Comparison of ENCODE assay signal across 33 cellular contexts in the genomic region with DNA sequence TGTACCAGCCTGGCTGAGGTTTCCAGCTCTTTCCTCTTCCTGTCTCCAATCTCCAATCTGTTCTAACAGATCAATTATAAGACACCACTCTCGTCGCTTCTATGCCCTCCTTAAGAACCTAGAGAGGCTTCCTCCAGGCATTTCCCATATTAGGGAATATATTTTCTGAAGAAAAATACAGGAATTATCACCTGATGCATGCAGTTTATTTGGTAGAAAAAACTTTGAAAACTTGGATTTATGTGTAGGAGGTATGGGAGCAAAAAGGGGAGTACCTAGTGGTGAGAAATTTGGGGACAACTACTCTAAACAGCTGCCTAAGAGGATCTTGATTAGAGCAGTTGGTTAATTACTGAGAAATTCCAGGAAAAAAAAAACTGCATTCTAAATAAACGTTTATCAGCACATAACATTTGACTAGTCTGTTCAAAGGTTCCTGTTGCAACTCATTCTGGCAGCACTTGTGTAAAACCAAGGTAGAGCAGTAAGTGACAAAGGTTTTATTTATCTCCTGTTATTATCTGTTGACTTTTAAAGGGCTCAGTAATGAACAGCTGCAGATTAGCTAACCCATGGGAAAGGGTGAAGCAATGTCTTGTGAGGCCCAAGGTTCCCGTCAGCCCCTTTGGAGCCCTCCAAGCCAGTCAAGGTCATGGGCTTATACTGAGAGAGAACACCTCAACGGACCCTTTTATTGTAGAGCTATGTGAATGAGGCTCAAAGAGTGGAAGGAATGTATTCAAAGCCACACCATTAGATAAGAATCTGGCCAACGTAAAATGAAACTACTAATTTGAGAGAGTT. TPM values are rescaled to one million over a fixed set of nuclear protein-coding genes. Genes with fewer than 3 reads are reported as not detected.
DNase-seq lines count a peak whose midpoint lies in the region; ATAC-seq and TF ChIP-seq lines count a peak whose summit lies in the region.
"Had no signal": no experiment of that assay in that cellular context is flagged by ENCODE, and none has a peak within 500 bp of the region (broad histone marks: within the 10 kb centered on the region; RNA-seq: fewer than 3 reads in every experiment).

No MANE protein-coding gene starts in this region.

- 72 to 76% methylated on average over 6 of the region's 6 CpGs for WGBS in aorta, 2 donors

- POLR2A ChIA-PET in Caco-2 (lab: Charles Lee) = interaction anchor here (0.6 kb wide), 1 partner anchor 840 kb away, joined by 3 read pairs; no protein-coding TSS in a partner anchor

- no peaks in the 10 kb centered on the region for H3K36me3 ChIP-seq in Caco-2 (ENCODE audit: control insufficient read depth, insufficient read depth, low read length)
- H3K36me3 ChIP-seq in aorta (ENCODE audit: control insufficient read depth in 1 of 2, insufficient read depth in 2 of 2, low read length in 1 of 2) = no peaks in the 10 kb centered on the region
- H3K36me3 ChIP-seq: stomach, tibial nerve had no signal

- no peak overlapping the region for H3K27ac ChIP-seq in aorta (ENCODE audit: low read depth in 1 of 2, low read length in 2 of 2)
- H3K27ac ChIP-seq: dorsolateral prefrontal cortex, stomach, tibial nerve had no signal

- H3K9me3 Mint-ChIP-seq in Caco-2 (ENCODE audit: unreplicated experiment) = no peaks in the 10 kb centered on the region
- H3K9me3 Mint-ChIP-seq in activated T-helper 2 cell treated with anti-CD3 and anti-CD28 coated beads, Interferon-gamma antibody, Interleukin-2, Interleukin-4, amounts not matched to agents 10 μg/mL and 5 μg/mL and 100 μg/mL, durations not matched to agents 14 hours and 24 hours and 36 hours = no peaks in the 10 kb centered on the region
- no peaks in the 10 kb centered on the region for H3K9me3 Mint-ChIP-seq in activated naive CD4-positive, alpha-beta T cell treated with anti-CD3 and anti-CD28 coated beads, Interleukin-2, amount 50 U/mL, for 72 hours
- H3K9me3 Mint-ChIP-seq: CD4-positive, alpha-beta T cell; T-cell had no signal

- H3K4me3 Mint-ChIP-seq in Caco-2 (ENCODE audit: unreplicated experiment) = peak overlapping the region; percentile 7
- no peak overlapping the region for H3K4me3 Mint-ChIP-seq in activated T-helper 2 cell treated with anti-CD3 and anti-CD28 coated beads, Interferon-gamma antibody, Interleukin-2, Interleukin-4, amounts not matched to agents 10 μg/mL and 5 μg/mL and 100 μg/mL, durations not matched to agents 14 hours and 24 hours and 36 hours (ENCODE audit: low read depth)
- H3K4me3 Mint-ChIP-seq: activated naive CD8-positive, alpha-beta T cell treated with anti-CD3 and anti-CD28 coated beads, Interleukin-2, amount 10 ng/mL, durations not matched to agents 7 days and 5 days; CD4-positive, alpha-beta T cell; mesothelial cell of epicardium; natural killer cell; T-cell had no signal

- peaks cover 28% of the 10 kb centered on the region for H3K4me1 ChIP-seq in Caco-2
- H3K4me1 ChIP-seq in aorta (ENCODE audit: control insufficient read depth in 1 of 2, insufficient read depth in 2 of 2, low read length in 2 of 2) = no peaks in the 10 kb centered on the region

- peak; percentile 94 for ATAC-seq in left colon
- no peak for ATAC-seq in activated naive CD4-positive, alpha-beta T cell treated with anti-CD3 and anti-CD28 coated beads, Interleukin-2, amount 50 U/mL, for 72 hours
- ATAC-seq in aorta (ENCODE audit: low FRiP score) = no peak
- ATAC-seq: natural killer cell, Panc1, T-cell had no signal

- peak overlapping the region; percentile 11 for H3K27ac Mint-ChIP-seq in Caco-2 (ENCODE audit: unreplicated experiment)
- peak overlapping the region; percentile 34 for H3K27ac Mint-ChIP-seq in activated T-helper 2 cell treated with anti-CD3 and anti-CD28 coated beads, Interferon-gamma antibody, Interleukin-2, Interleukin-4, amounts not matched to agents 10 μg/mL and 5 μg/mL and 100 μg/mL, durations not matched to agents 14 hours and 24 hours and 36 hours
- no peak overlapping the region for H3K27ac Mint-ChIP-seq in activated naive CD4-positive, alpha-beta T cell treated with anti-CD3 and anti-CD28 coated beads, Interleukin-2, amount 50 U/mL, for 72 hours
- H3K27ac Mint-ChIP-seq: activated naive CD8-positive, alpha-beta T cell treated with anti-CD3 and anti-CD28 coated beads, Interleukin-2, amount 10 ng/mL, durations not matched to agents 7 days and 5 days; CD4-positive, alpha-beta T cell; mesothelial cell of epicardium; natural killer cell; T-cell had no signal

- H3K27me3 ChIP-seq in Caco-2 (replicated peaks; ENCODE audit: control insufficient read depth, insufficient read depth, low read length) (no peaks in the 10 kb centered on the region), aorta (ENCODE audit: control insufficient read depth in 1 of 2, insufficient read depth in 2 of 2, low read length in 1 of 2) (no peaks in the 10 kb centered on the region)
- H3K27me3 ChIP-seq: dorsolateral prefrontal cortex, stomach, tibial nerve had no signal

- intact Hi-C loops in Caco-2 (cut with micrococcal nuclease; ENCODE audit: unreplicated experiment) (no loop called here), left colon (cut with DNase I, micrococcal nuclease) (no loop called here), aorta (cut with DNase I) (no loop called here)
- intact Hi-C loops in activated T-helper 2 cell treated with anti-CD3 and anti-CD28 coated beads, Interferon-gamma antibody, Interleukin-2, Interleukin-4, amounts not matched to agents 10 μg/mL and 5 μg/mL and 100 μg/mL, durations not matched to agents 14 hours and 24 hours and 36 hours (cut with micrococcal nuclease) = loop anchor here (10.0 kb wide), 1 partner anchor 1082 kb away; no protein-coding TSS in a partner anchor

- H3K9me3 ChIP-seq in Caco-2 = no peaks in the 10 kb centered on the region
- H3K9me3 ChIP-seq in aorta (ENCODE audit: control insufficient read depth, low read length) = peaks cover 2% of the 10 kb centered on the region
- H3K9me3 ChIP-seq: stomach, tibial nerve had no signal

- no peaks in the 10 kb centered on the region for H3K36me3 Mint-ChIP-seq in Caco-2 (ENCODE audit: insufficient read depth, unreplicated experiment)
- no peaks in the 10 kb centered on the region for H3K36me3 Mint-ChIP-seq in activated T-helper 2 cell treated with anti-CD3 and anti-CD28 coated beads, Interferon-gamma antibody, Interleukin-2, Interleukin-4, amounts not matched to agents 10 μg/mL and 5 μg/mL and 100 μg/mL, durations not matched to agents 14 hours and 24 hours and 36 hours (ENCODE audit: low read depth)
- no peaks in the 10 kb centered on the region for H3K36me3 Mint-ChIP-seq in activated naive CD4-positive, alpha-beta T cell treated with anti-CD3 and anti-CD28 coated beads, Interleukin-2, amount 50 U/mL, for 72 hours
- H3K36me3 Mint-ChIP-seq: activated naive CD8-positive, alpha-beta T cell treated with anti-CD3 and anti-CD28 coated beads, Interleukin-2, amount 10 ng/mL, durations not matched to agents 7 days and 5 days; mesothelial cell of epicardium; natural killer cell; T-cell had no signal

- no peak for TF ChIP-seq CTCF in Caco-2 (IDR thresholded peaks at IDR 0.05; ENCODE audit: insufficient read depth in 1 of 2, low read depth in 1 of 2, low read length in 1 of 2, severe bottlenecking in 1 of 2, unreplicated experiment in 1 of 2)

- peak; percentile 64 to 78 for DNase-seq in Caco-2
- DNase-seq in M059J (ENCODE audit: low read depth) = peak; percentile 5
- no peak for DNase-seq in activated T-helper 2 cell treated with anti-CD3 and anti-CD28 coated beads, Interferon-gamma antibody, Interleukin-2, Interleukin-4, amounts not matched to agents 10 μg/mL and 5 μg/mL and 100 μg/mL, durations not matched to agents 14 hours and 24 hours and 36 hours (ENCODE audit: low spot score)
- DNase-seq in left colon = no peak
- DNase-seq in activated naive CD4-positive, alpha-beta T cell treated with anti-CD3 and anti-CD28 coated beads, Interleukin-2, amount 50 U/mL, for 72 hours (ENCODE audit: low spot score in 2 of 2) = no peak
- no peak for DNase-seq in aorta
- no peak for DNase-seq in GM03348 (ENCODE audit: low spot score)
- DNase-seq in SHP77 treated with DMSO at 0.1 percent for 48 hours (lab: John Stamatoyannopoulos, UW) = no peak
- DNase-seq: activated CD4-positive, alpha-beta T cell treated with anti-CD3 and anti-CD28 coated beads for 4 hours; activated effector memory CD4-positive, alpha-beta T cell treated with anti-CD3 and anti-CD28 coated beads, Interleukin-2, amount 50 U/mL, for 16 hours; activated naive CD8-positive, alpha-beta T cell treated with anti-CD3 and anti-CD28 coated beads, Interleukin-2, amount 10 ng/mL, durations not matched to agents 7 days and 5 days; activated T-cell treated with anti-CD3 and anti-CD28 coated beads for 4 hours; CD4-positive, alpha-beta T cell; cerebellar nuclear complex; dorsolateral prefrontal cortex; islet precursor cell; KBM-7; MM.1S; natural killer cell; NCI-H1436 treated with DMSO at 0.1 percent for 48 hours; NCI-H2107; NCI-H446 treated with DMSO at 0.1 percent for 48 hours; stimulated activated CD4-positive, alpha-beta T cell treated with anti-CD3 and anti-CD28 coated beads, Interleukin-1b, Interleukin-23, amount 100 ng/mL, for 48 hours; stomach; T-cell had no signal

- CTCF ChIA-PET in Caco-2 (lab: Charles Lee) = no interaction called here

- H3K4me1 Mint-ChIP-seq in Caco-2 (ENCODE audit: low read depth, unreplicated experiment) = peaks cover 32% of the 10 kb centered on the region
- peaks cover 13% of the 10 kb centered on the region for H3K4me1 Mint-ChIP-seq in activated T-helper 2 cell treated with anti-CD3 and anti-CD28 coated beads, Interferon-gamma antibody, Interleukin-2, Interleukin-4, amounts not matched to agents 10 μg/mL and 5 μg/mL and 100 μg/mL, durations not matched to agents 14 hours and 24 hours and 36 hours (ENCODE audit: low read depth)
- H3K4me1 Mint-ChIP-seq: activated naive CD8-positive, alpha-beta T cell treated with anti-CD3 and anti-CD28 coated beads, Interleukin-2, amount 10 ng/mL, durations not matched to agents 7 days and 5 days; natural killer cell; T-cell had no signal

- BruUV-seq in Caco-2 (replicated peaks; lab: Mats Ljungman, UMichigan) = no TSS peak

- no peak overlapping the region for H3K4me3 ChIP-seq in Caco-2 (ENCODE audit: low read depth, low read length)
- no peak overlapping the region for H3K4me3 ChIP-seq in aorta (ENCODE audit: low read length in 2 of 2)
- H3K4me3 ChIP-seq: dorsolateral prefrontal cortex, smooth muscle cell, stomach, tibial nerve had no signal

- H3K27me3 Mint-ChIP-seq in Caco-2 (ENCODE audit: insufficient read depth, unreplicated experiment) = no peaks in the 10 kb centered on the region
- H3K27me3 Mint-ChIP-seq in activated T-helper 2 cell treated with anti-CD3 and anti-CD28 coated beads, Interferon-gamma antibody, Interleukin-2, Interleukin-4, amounts not matched to agents 10 μg/mL and 5 μg/mL and 100 μg/mL, durations not matched to agents 14 hours and 24 hours and 36 hours (ENCODE audit: low read depth) = peaks cover 4% of the 10 kb centered on the region

RNA-seq across cellular contexts. Expression of a gene that starts 36.4 kb away (rescaled TPM):
- total RNA-seq in Caco-2 (2022) (not detected in 2 replicates), left colon (10 to 100 TPM; 20.3 to 30.5 TPM), aorta (not detected)
- 0.10 and 0.20 TPM in 2 replicates for total RNA-seq in M059J (2014; rRNA removed; shearing (Covaris generic))
- total RNA-seq in activated T-helper 2 cell treated with anti-CD3 and anti-CD28 coated beads, Interferon-gamma antibody, Interleukin-2, Interleukin-4, amounts not matched to agents 10 μg/mL and 5 μg/mL and 100 μg/mL, durations not matched to agents 14 hours and 24 hours and 36 hours = not detected in 2 replicates
- total RNA-seq in activated naive CD4-positive, alpha-beta T cell treated with anti-CD3 and anti-CD28 coated beads, Interleukin-2, amount 50 U/mL, for 72 hours = not detected
- 1 to 10 TPM in 1 of 2 donors, not detected in 1; 3.8 TPM for polyA plus RNA-seq in aorta
- total RNA-seq: activated naive CD8-positive, alpha-beta T cell treated with anti-CD3 and anti-CD28 coated beads, Interleukin-2, amount 10 ng/mL, durations not matched to agents 7 days and 5 days; CD4-positive, alpha-beta T cell; glomerular endothelial cell; H1; lower leg skin; natural killer cell; omental fat pad; smooth muscle cell; T-cell; tibial nerve had no signal
- polyA plus RNA-seq: H1, smooth muscle cell had no signal

Comparison
In these comparisons a context has a peak if more than half of its experiments do, and no peak if none do; other contexts are left out.
1. DNase-seq: peak in Caco-2 (2 of 2) and M059J (single experiment); none in activated T-helper 2 cell treated with anti-CD3 and anti-CD28 coated beads, Interferon-gamma antibody, Interleukin-2, Interleukin-4, amounts not matched to agents 10 μg/mL and 5 μg/mL and 100 μg/mL, durations not matched to agents 14 hours and 24 hours and 36 hours (single experiment), left colon (0 of 2), activated naive CD4-positive, alpha-beta T cell treated with anti-CD3 and anti-CD28 coated beads, Interleukin-2, amount 50 U/mL, for 72 hours (0 of 2), aorta (0 of 2), GM03348 (single experiment) and SHP77 treated with DMSO at 0.1 percent for 48 hours (single experiment).
2. H3K27ac Mint-ChIP-seq: peak in Caco-2 (single experiment) and activated T-helper 2 cell treated with anti-CD3 and anti-CD28 coated beads, Interferon-gamma antibody, Interleukin-2, Interleukin-4, amounts not matched to agents 10 μg/mL and 5 μg/mL and 100 μg/mL, durations not matched to agents 14 hours and 24 hours and 36 hours (single experiment); none in activated naive CD4-positive, alpha-beta T cell treated with anti-CD3 and anti-CD28 coated beads, Interleukin-2, amount 50 U/mL, for 72 hours (0 of 2).
3. RNA of a gene that starts 36.4 kb away (total RNA-seq): 20.3 to 30.5 TPM in left colon; 0.10 to 0.20 TPM in M059J, not detected in Caco-2, not detected in activated T-helper 2 cell treated with anti-CD3 and anti-CD28 coated beads, Interferon-gamma antibody, Interleukin-2, Interleukin-4, amounts not matched to agents 10 μg/mL and 5 μg/mL and 100 μg/mL, durations not matched to agents 14 hours and 24 hours and 36 hours, not detected in activated naive CD4-positive, alpha-beta T cell treated with anti-CD3 and anti-CD28 coated beads, Interleukin-2, amount 50 U/mL, for 72 hours and not detected in aorta; every median in the first group is over 10 times any median in the second.